Comparison of ENCODE assay signal across 1 cellular context in genomic region chr16:15583526-15583925, GRCh38.
A peak's percentile ranks its signal among the peaks of the same experiment; 100 is the strongest.
TF ChIP-seq lines count a peak whose summit lies in the region.

No MANE protein-coding gene starts in this region.

TF ChIP-seq in HepG2, 621 proteins besides CTCF, POLR2A, EP300 and RAD21:
- TF ChIP-seq PITX1 (CRISPR knock-in tag; IDR thresholded peaks at IDR 0.05) (0 out of 2 replicates have a peak, but pooled peaks have one; percentile 32), ZBTB37 (CRISPR knock-in tag; IDR thresholded peaks at IDR 0.05) (no peak), MAX (IDR thresholded peaks at IDR 0.05) (no peak), RFX1 (IDR thresholded peaks at IDR 0.05) (no peak), TCF7 (IDR thresholded peaks at IDR 0.05; ENCODE audit: low read depth) (no peak)
